In the genomic region with DNA sequence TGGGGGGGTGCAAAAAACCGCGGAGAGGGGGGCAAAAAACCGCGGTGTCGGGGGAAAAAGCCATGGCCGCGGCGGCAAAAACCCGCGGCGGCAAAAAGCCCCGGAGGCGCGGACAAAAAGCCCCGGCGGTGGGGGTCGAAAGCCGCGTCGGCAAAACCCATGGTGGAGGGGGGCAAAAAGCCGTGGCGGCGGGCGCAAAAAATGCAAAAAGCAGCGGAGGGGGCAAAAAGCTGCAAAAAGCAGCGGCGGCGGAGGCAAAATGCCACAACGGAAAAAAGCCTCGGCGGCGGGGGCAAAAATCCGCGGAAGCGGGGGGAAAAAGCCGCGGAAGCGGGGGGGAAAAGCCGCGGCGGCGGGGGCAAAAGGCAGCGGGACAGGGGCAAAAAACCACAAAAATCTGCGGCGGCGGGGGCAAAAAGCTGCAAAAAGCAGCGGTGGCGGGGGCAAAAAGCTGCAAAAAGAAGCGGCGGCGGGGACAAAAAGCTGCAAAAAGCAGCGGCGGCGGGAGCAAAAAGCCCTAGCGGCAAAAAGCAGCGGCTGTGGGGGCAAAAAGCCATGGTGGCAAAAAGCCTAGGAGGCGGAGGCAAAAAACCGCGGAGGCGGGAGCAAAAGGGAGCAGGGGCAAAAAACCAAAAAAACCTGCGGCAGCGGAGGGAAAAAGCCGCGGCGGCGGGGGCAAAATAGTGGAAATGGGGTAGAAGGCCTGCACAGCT, we compare ENCODE assay signal across 12 cellular contexts.
DNase-seq lines count a peak whose midpoint lies in the region; ATAC-seq, FAIRE-seq and TF ChIP-seq lines count a peak whose summit lies in the region.
"Had no signal": no experiment of that assay in that cellular context is flagged by ENCODE, and none has a peak within 500 bp of the region (broad histone marks: within the 10 kb centered on the region; RNA-seq: fewer than 3 reads in every experiment).

No MANE protein-coding gene starts in this region.

- no peaks in the 10 kb centered on the region for H3K36me3 ChIP-seq in RWPE2 (ENCODE audit: low read depth)
- H3K36me3 ChIP-seq in keratinocyte (ENCODE audit: control insufficient read depth in 2 of 2, extremely low read depth in 1 of 2, insufficient read depth in 2 of 2, low read length in 2 of 2) = no peaks in the 10 kb centered on the region
- H3K36me3 ChIP-seq in tibial artery = no peaks in the 10 kb centered on the region
- H3K36me3 ChIP-seq: left lung had no signal

- H2AFZ ChIP-seq in keratinocyte (ENCODE audit: control insufficient read depth, low read length) = no peak overlapping the region

- no peaks in the 10 kb centered on the region for H3K9me1 ChIP-seq in keratinocyte (ENCODE audit: control insufficient read depth, extremely low read depth, insufficient read depth, low read length)

- H3K4me3 ChIP-seq in RWPE2 (ENCODE audit: severe bottlenecking) (no peak overlapping the region), keratinocyte (ENCODE audit: control insufficient read depth in 2 of 3, extremely low read depth in 1 of 3, insufficient read depth in 2 of 3, low read depth in 1 of 3, low read length in 3 of 3) (peak overlapping the region in 2 of 3 experiments; percentile 29 to 32), tibial artery (peak overlapping the region; percentile 38 to 53)
- H3K4me3 ChIP-seq: SK-N-MC had no signal

- H3K4me2 ChIP-seq in keratinocyte (ENCODE audit: control insufficient read depth, extremely low read depth, insufficient read depth, low read depth, low read length) = no peak overlapping the region

- H3K9me3 ChIP-seq in RWPE2 (ENCODE audit: severe bottlenecking) (no peaks in the 10 kb centered on the region), keratinocyte (ENCODE audit: control insufficient read depth, low read depth, low read length) (no peaks in the 10 kb centered on the region), tibial artery (peaks cover 0 to 18% (median 0%) of the 10 kb centered on the region in 3 donors)

- no peaks in the 10 kb centered on the region for H3K4me1 ChIP-seq in RWPE2 (ENCODE audit: insufficient read depth, poor library complexity, severe bottlenecking)
- H3K4me1 ChIP-seq in keratinocyte (ENCODE audit: control insufficient read depth, extremely low read depth, insufficient read depth, low read length) = no peaks in the 10 kb centered on the region
- peaks cover 0 to 15% (median 7%) of the 10 kb centered on the region in 4 donors for H3K4me1 ChIP-seq in tibial artery
- H3K4me1 ChIP-seq: left lung had no signal

- H3K27ac ChIP-seq in RWPE2 (ENCODE audit: poor library complexity, severe bottlenecking) = no peak overlapping the region
- no peak overlapping the region for H3K27ac ChIP-seq in keratinocyte (ENCODE audit: control insufficient read depth, insufficient read depth, low read length)
- no peak overlapping the region for H3K27ac ChIP-seq in tibial artery
- H3K27ac ChIP-seq: left lung, SK-N-MC had no signal

- H3K4me3 Mint-ChIP-seq in activated CD4-positive, alpha-beta T cell treated with anti-CD3 and anti-CD28 coated beads, Interleukin-2, amount 10 ng/mL, durations not matched to agents 24 days and 14 days = no peak overlapping the region
- H3K4me3 Mint-ChIP-seq: activated CD4-positive, alpha-beta memory T cell treated with anti-CD3 and anti-CD28 coated beads, Interleukin-2, amount 10 ng/mL, durations not matched to agents 7 days and 5 days had no signal

- peaks cover 10% of the 10 kb centered on the region for H3K27me3 Mint-ChIP-seq in activated CD4-positive, alpha-beta T cell treated with anti-CD3 and anti-CD28 coated beads, Interleukin-2, amount 10 ng/mL, durations not matched to agents 24 days and 14 days

- H3K27me3 ChIP-seq in RWPE2 (ENCODE audit: insufficient read depth, poor library complexity, severe bottlenecking) = peaks cover 37% of the 10 kb centered on the region
- H3K27me3 ChIP-seq in keratinocyte (ENCODE audit: control insufficient read depth, extremely low read depth, insufficient read depth, low read length) = peaks cover 15% of the 10 kb centered on the region
- peaks cover 0 to 19% of the 10 kb centered on the region in 2 donors for H3K27me3 ChIP-seq in tibial artery

- no peak for FAIRE-seq in keratinocyte (lab: Jason Lieb, UNC)

- H3K79me2 ChIP-seq in keratinocyte (ENCODE audit: control insufficient read depth, insufficient read depth, low read length) = no peaks in the 10 kb centered on the region

- H4K20me1 ChIP-seq in keratinocyte (ENCODE audit: control insufficient read depth, extremely low read depth, insufficient read depth, low read length) = no peaks in the 10 kb centered on the region

- DNase-seq in activated CD4-positive, alpha-beta T cell treated with anti-CD3 and anti-CD28 coated beads, Interleukin-2, amount 10 ng/mL, durations not matched to agents 24 days and 14 days = no peak
- DNase-seq in activated CD4-positive, alpha-beta T cell treated with anti-CD3 and anti-CD28 coated beads, Interleukin-2, amount 50 U/mL, for 1 hour = no peak
- peak; percentile 13 for DNase-seq in RWPE2 (ENCODE audit: low spot score)
- no peak for DNase-seq in keratinocyte (ENCODE audit: low read depth, low spot score)
- DNase-seq in tibial artery = peak in 1 of 2 donors; percentile 42
- no peak for DNase-seq in RPMI8226
- no peak for DNase-seq in NCI-H2029 treated with DMSO at 0.1 percent for 48 hours (lab: John Stamatoyannopoulos, UW)
- DNase-seq: activated CD4-positive, alpha-beta memory T cell treated with anti-CD3 and anti-CD28 coated beads, Interleukin-2, amount 10 ng/mL, durations not matched to agents 7 days and 5 days; NCI-H1694 had no signal

- TF ChIP-seq CTCF in RWPE2 (IDR thresholded peaks at IDR 0.05; ENCODE audit: poor library complexity, severe bottlenecking) (no peak), keratinocyte (optimal IDR thresholded peaks at IDR 0.05 in 1 of 3, IDR thresholded peaks at IDR 0.05 in 1 of 3, conservative IDR thresholded peaks at IDR 0.05 in 1 of 3; ENCODE audit: extremely low read depth in 1 of 3, insufficient read depth in 2 of 3, low read length in 3 of 3) (no peak), tibial artery (IDR thresholded peaks at IDR 0.05) (no peak)

- no peaks in the 10 kb centered on the region for H3K4me1 Mint-ChIP-seq in activated CD4-positive, alpha-beta T cell treated with anti-CD3 and anti-CD28 coated beads, Interleukin-2, amount 10 ng/mL, durations not matched to agents 24 days and 14 days

- peaks cover 4% of the 10 kb centered on the region for H3K36me3 Mint-ChIP-seq in activated CD4-positive, alpha-beta T cell treated with anti-CD3 and anti-CD28 coated beads, Interleukin-2, amount 10 ng/mL, durations not matched to agents 24 days and 14 days (ENCODE audit: low read depth)

- intact Hi-C loops in activated CD4-positive, alpha-beta T cell treated with anti-CD3 and anti-CD28 coated beads, Interleukin-2, amount 10 ng/mL, durations not matched to agents 24 days and 14 days (cut with micrococcal nuclease) = loop anchor here (10.0 kb wide), 1 partner anchor 184 kb away; no protein-coding TSS in a partner anchor
- intact Hi-C loops in tibial artery (cut with DNase I; ENCODE audit: low total_unique reads) = no loop called here

- peaks cover 16% of the 10 kb centered on the region for H3K9me3 Mint-ChIP-seq in activated CD4-positive, alpha-beta T cell treated with anti-CD3 and anti-CD28 coated beads, Interleukin-2, amount 10 ng/mL, durations not matched to agents 24 days and 14 days

- peak overlapping the region; percentile 34 for H3K27ac Mint-ChIP-seq in activated CD4-positive, alpha-beta T cell treated with anti-CD3 and anti-CD28 coated beads, Interleukin-2, amount 10 ng/mL, durations not matched to agents 24 days and 14 days

- no peak overlapping the region for H3K9ac ChIP-seq in keratinocyte (ENCODE audit: control insufficient read depth, extremely low read depth, insufficient read depth, low read length)

- ATAC-seq in RWPE2 (ENCODE audit: low read depth) = no peak
- ATAC-seq in HG03095 (IDR thresholded peaks at IDR 0.05; ENCODE audit: unreplicated experiment) = no peak
- ATAC-seq: left lung had no signal

- dilution Hi-C loops in keratinocyte (cut with MboI; ENCODE audit: extremely low pct_ligation_motif_present, low sequenced_read_pairs) = no loop called here
